Comparison of ENCODE assay signal across 38 cellular contexts in the genomic region with DNA sequence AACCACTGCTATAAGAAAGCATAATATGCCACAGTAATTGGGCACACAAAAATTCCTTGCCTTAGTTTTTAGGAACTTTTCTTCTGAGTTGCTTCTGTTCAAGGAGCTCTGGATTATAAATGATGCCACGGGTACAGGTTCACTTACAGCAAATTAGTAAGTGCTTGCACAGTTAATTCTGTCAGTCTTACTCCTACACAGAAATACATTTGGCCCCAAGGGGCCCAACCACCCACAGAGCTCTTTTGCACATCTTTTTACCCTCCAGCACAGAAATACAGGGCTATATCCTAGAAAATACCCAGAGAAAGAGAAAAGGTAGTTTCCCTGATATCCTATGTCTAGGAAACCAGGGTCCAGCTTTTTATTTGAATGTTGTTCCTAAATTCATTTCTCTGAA.
"Had no signal": no experiment of that assay in that cellular context is flagged by ENCODE, and none has a peak within 500 bp of the region (broad histone marks: within the 10 kb centered on the region; RNA-seq: fewer than 3 reads in every experiment).

No MANE protein-coding gene starts in this region.

- H3K27me3 Mint-ChIP-seq: activated naive CD4-positive, alpha-beta T cell treated with anti-CD3 and anti-CD28 coated beads, Interleukin-2, amount 10 ng/mL, durations not matched to agents 7 days and 5 days; activated naive CD4-positive, alpha-beta T cell treated with anti-CD3 and anti-CD28 coated beads, Interleukin-2, amount 50 U/mL, for 24 hours; activated naive CD8-positive, alpha-beta T cell; activated naive CD8-positive, alpha-beta T cell treated with anti-CD3 and anti-CD28 coated beads for 36 hours; activated naive CD8-positive, alpha-beta T cell treated with anti-CD3 and anti-CD28 coated beads, Interleukin-2, amount 10 ng/mL, durations not matched to agents 7 days and 5 days; activated naive CD8-positive, alpha-beta T cell treated with anti-CD3 and anti-CD28 coated beads, Interleukin-2, amount 50 U/mL, for 24 hours; activated T-cell treated with anti-CD3 and anti-CD28 coated beads, Interleukin-2, amount 50 U/mL, for 24 hours; activated T-helper 17 cell treated with anti-CD3 and anti-CD28 coated beads, Interleukin-2, amount 50 U/mL, for 72 hours; brain; central memory CD8-positive, alpha-beta T cell had no signal

- H3K9me3 Mint-ChIP-seq: activated naive CD4-positive, alpha-beta T cell treated with anti-CD3 and anti-CD28 coated beads for 36 hours; activated naive CD4-positive, alpha-beta T cell treated with anti-CD3 and anti-CD28 coated beads, Interleukin-2, amount 10 ng/mL, durations not matched to agents 7 days and 5 days; activated naive CD4-positive, alpha-beta T cell treated with anti-CD3 and anti-CD28 coated beads, Interleukin-2, amount 50 U/mL, for 24 hours; activated naive CD4-positive, alpha-beta T cell treated with anti-CD3 and anti-CD28 coated beads, Interleukin-2, amount 50 U/mL, for 72 hours; activated naive CD8-positive, alpha-beta T cell treated with anti-CD3 and anti-CD28 coated beads for 36 hours; activated naive CD8-positive, alpha-beta T cell treated with anti-CD3 and anti-CD28 coated beads, Interleukin-2, amount 10 ng/mL, durations not matched to agents 7 days and 5 days; activated naive CD8-positive, alpha-beta T cell treated with anti-CD3 and anti-CD28 coated beads, Interleukin-2, amount 50 U/mL, for 24 hours; activated T-cell treated with anti-CD3 and anti-CD28 coated beads, Interleukin-2, amount 50 U/mL, for 24 hours; activated T-cell treated with anti-CD3 and anti-CD28 coated beads, Interleukin-2, amount 50 U/mL, for 4 hours; activated T-cell treated with anti-CD3 and anti-CD28 coated beads, Interleukin-2, amount 50 U/mL, for 72 hours; activated T-helper 1 cell treated with anti-CD3 and anti-CD28 coated beads, Interleukin-12 subunit alpha, Interleukin-12 subunit beta, Interleukin-2, Interleukin-4 antibody, amounts not matched to agents 30 ng/mL and 10 ng/mL and 1 ng/mL, durations not matched to agents 14 hours and 24 hours and 36 hours; activated T-helper 17 cell treated with anti-CD3 and anti-CD28 coated beads, Interleukin-2, amount 50 U/mL, for 72 hours; activated T-helper 2 cell treated with anti-CD3 and anti-CD28 coated beads, Interferon-gamma antibody, Interleukin-2, Interleukin-4, amounts not matched to agents 10 μg/mL and 5 μg/mL and 100 μg/mL, durations not matched to agents 14 hours and 24 hours and 36 hours; brain; central memory CD8-positive, alpha-beta T cell had no signal

- H3K27ac ChIP-seq: adrenal gland, ascending aorta, body of pancreas, brain microvascular endothelial cell, breast epithelium, cardiac muscle cell had no signal

- H3K4me1 ChIP-seq: ascending aorta, breast epithelium had no signal

- DNase-seq: activated effector memory CD4-positive, alpha-beta T cell treated with anti-CD3 and anti-CD28 coated beads, Interleukin-2, amount 50 U/mL, for 16 hours; activated effector memory CD4-positive, alpha-beta T cell treated with Interleukin-2 at 50 U/mL for 16 hours; activated gamma-delta T cell treated with Interleukin-2 at 50 U/mL for 16 hours; activated naive CD4-positive, alpha-beta T cell; activated naive CD4-positive, alpha-beta T cell treated with anti-CD3 and anti-CD28 coated beads for 36 hours; activated naive CD4-positive, alpha-beta T cell treated with anti-CD3 and anti-CD28 coated beads, Interleukin-2, amount 10 ng/mL, durations not matched to agents 7 days and 5 days; activated naive CD4-positive, alpha-beta T cell treated with anti-CD3 and anti-CD28 coated beads, Interleukin-2, amount 50 U/mL, for 16 hours; activated naive CD4-positive, alpha-beta T cell treated with Interleukin-2 at 50 U/mL for 16 hours; activated naive CD8-positive, alpha-beta T cell treated with anti-CD3 and anti-CD28 coated beads for 36 hours; activated naive CD8-positive, alpha-beta T cell treated with anti-CD3 and anti-CD28 coated beads, Interleukin-2, amount 10 ng/mL, durations not matched to agents 7 days and 5 days; activated naive CD8-positive, alpha-beta T cell treated with anti-CD3 and anti-CD28 coated beads, Interleukin-2, amount 50 U/mL, for 24 hours; activated T-cell treated with anti-CD3 and anti-CD28 coated beads, Interleukin-2, amount 50 U/mL, for 1 hour; activated T-cell treated with anti-CD3 and anti-CD28 coated beads, Interleukin-2, amount 50 U/mL, for 24 hours; activated T-cell treated with anti-CD3 and anti-CD28 coated beads, Interleukin-2, amount 50 U/mL, for 4 hours; activated T-cell treated with anti-CD3 and anti-CD28 coated beads, Interleukin-2, amount 50 U/mL, for 48 hours; activated T-cell treated with anti-CD3 and anti-CD28 coated beads, Interleukin-2, amount 50 U/mL, for 72 hours; adrenal gland; amniotic stem cell; amygdala; anterior cingulate cortex; aorta; body of pancreas; brain microvascular endothelial cell; central memory CD4-positive, alpha-beta T cell; cerebellar nuclear complex had no signal

- FAIRE-seq: astrocyte, bronchial epithelial cell had no signal

- H3K4me3 ChIP-seq: adrenal gland, ascending aorta, body of pancreas, breast epithelium, cardiac muscle cell had no signal

- ATAC-seq: activated naive CD4-positive, alpha-beta T cell treated with anti-CD3 and anti-CD28 coated beads, Interleukin-2, amount 50 U/mL, for 72 hours; activated naive CD8-positive, alpha-beta T cell treated with anti-CD3 and anti-CD28 coated beads, Interleukin-2, amount 50 U/mL, for 24 hours; activated T-cell treated with anti-CD3 and anti-CD28 coated beads, Interleukin-2, amount 50 U/mL, for 4 hours; activated T-cell treated with anti-CD3 and anti-CD28 coated beads, Interleukin-2, amount 50 U/mL, for 72 hours; activated T-helper 17 cell treated with anti-CD3 and anti-CD28 coated beads, Interleukin-2, amount 50 U/mL, for 72 hours; body of pancreas had no signal

- H3K4me3 Mint-ChIP-seq: activated naive CD4-positive, alpha-beta T cell treated with anti-CD3 and anti-CD28 coated beads for 36 hours; activated naive CD4-positive, alpha-beta T cell treated with anti-CD3 and anti-CD28 coated beads, Interleukin-2, amount 10 ng/mL, durations not matched to agents 7 days and 5 days; activated naive CD4-positive, alpha-beta T cell treated with anti-CD3 and anti-CD28 coated beads, Interleukin-2, amount 50 U/mL, for 24 hours; activated naive CD8-positive, alpha-beta T cell; activated naive CD8-positive, alpha-beta T cell treated with anti-CD3 and anti-CD28 coated beads for 36 hours; activated naive CD8-positive, alpha-beta T cell treated with anti-CD3 and anti-CD28 coated beads, Interleukin-2, amount 10 ng/mL, durations not matched to agents 7 days and 5 days; activated naive CD8-positive, alpha-beta T cell treated with anti-CD3 and anti-CD28 coated beads, Interleukin-2, amount 50 U/mL, for 24 hours; activated T-cell treated with anti-CD3 and anti-CD28 coated beads, Interleukin-2, amount 50 U/mL, for 24 hours; activated T-cell treated with anti-CD3 and anti-CD28 coated beads, Interleukin-2, amount 50 U/mL, for 4 hours; activated T-cell treated with anti-CD3 and anti-CD28 coated beads, Interleukin-2, amount 50 U/mL, for 72 hours; activated T-helper 1 cell treated with anti-CD3 and anti-CD28 coated beads, Interleukin-12 subunit alpha, Interleukin-12 subunit beta, Interleukin-2, Interleukin-4 antibody, amounts not matched to agents 30 ng/mL and 10 ng/mL and 1 ng/mL, durations not matched to agents 14 hours and 24 hours and 36 hours; activated T-helper 17 cell treated with anti-CD3 and anti-CD28 coated beads, Interleukin-2, amount 50 U/mL, for 72 hours; brain; central memory CD8-positive, alpha-beta T cell had no signal

- H3K9me3 ChIP-seq: adrenal gland, ascending aorta, body of pancreas, breast epithelium had no signal

- H3K27ac Mint-ChIP-seq: activated naive CD4-positive, alpha-beta T cell treated with anti-CD3 and anti-CD28 coated beads for 36 hours; activated naive CD4-positive, alpha-beta T cell treated with anti-CD3 and anti-CD28 coated beads, Interleukin-2, amount 10 ng/mL, durations not matched to agents 7 days and 5 days; activated naive CD4-positive, alpha-beta T cell treated with anti-CD3 and anti-CD28 coated beads, Interleukin-2, amount 50 U/mL, for 24 hours; activated naive CD4-positive, alpha-beta T cell treated with anti-CD3 and anti-CD28 coated beads, Interleukin-2, amount 50 U/mL, for 72 hours; activated naive CD8-positive, alpha-beta T cell; activated naive CD8-positive, alpha-beta T cell treated with anti-CD3 and anti-CD28 coated beads for 36 hours; activated naive CD8-positive, alpha-beta T cell treated with anti-CD3 and anti-CD28 coated beads, Interleukin-2, amount 10 ng/mL, durations not matched to agents 7 days and 5 days; activated naive CD8-positive, alpha-beta T cell treated with anti-CD3 and anti-CD28 coated beads, Interleukin-2, amount 50 U/mL, for 24 hours; activated T-cell treated with anti-CD3 and anti-CD28 coated beads, Interleukin-2, amount 50 U/mL, for 24 hours; activated T-helper 1 cell treated with anti-CD3 and anti-CD28 coated beads, Interleukin-12 subunit alpha, Interleukin-12 subunit beta, Interleukin-2, Interleukin-4 antibody, amounts not matched to agents 30 ng/mL and 10 ng/mL and 1 ng/mL, durations not matched to agents 14 hours and 24 hours and 36 hours; activated T-helper 17 cell treated with anti-CD3 and anti-CD28 coated beads, Interleukin-2, amount 50 U/mL, for 72 hours; activated T-helper 2 cell treated with anti-CD3 and anti-CD28 coated beads, Interferon-gamma antibody, Interleukin-2, Interleukin-4, amounts not matched to agents 10 μg/mL and 5 μg/mL and 100 μg/mL, durations not matched to agents 14 hours and 24 hours and 36 hours; brain had no signal

- H3K36me3 ChIP-seq: adrenal gland, brain microvascular endothelial cell, breast epithelium, cardiac muscle cell had no signal

- H3K27me3 ChIP-seq: adrenal gland, ascending aorta, body of pancreas, brain microvascular endothelial cell, breast epithelium, cardiac muscle cell had no signal
